ENCODE assay signal across 9 cellular contexts in genomic region chr17:36849871-36850348, GRCh38.
DNase-seq lines count a peak whose midpoint lies in the region; ATAC-seq lines count a peak whose summit lies in the region.
"Had no signal": no experiment of that assay in that cellular context is flagged by ENCODE, and none has a peak within 500 bp of the region (broad histone marks: within the 10 kb centered on the region; RNA-seq: fewer than 3 reads in every experiment).

No MANE protein-coding gene starts in this region.

- no peaks in the 10 kb centered on the region for H3K9me3 Mint-ChIP-seq in activated naive CD8-positive, alpha-beta T cell (ENCODE audit: low read depth)
- H3K9me3 Mint-ChIP-seq: neural crest cell had no signal

- peak overlapping the region; percentile 70 for H3K27ac Mint-ChIP-seq in activated naive CD8-positive, alpha-beta T cell

- no peaks in the 10 kb centered on the region for H3K36me3 Mint-ChIP-seq in activated naive CD8-positive, alpha-beta T cell

- ATAC-seq in HG03159 (IDR thresholded peaks at IDR 0.05; ENCODE audit: unreplicated experiment) (no peak), HG02884 (IDR thresholded peaks at IDR 0.05; ENCODE audit: unreplicated experiment) (no peak)

- H3K27me3 ChIP-seq in MG63 = no peaks in the 10 kb centered on the region

- no peaks in the 10 kb centered on the region for H3K9me3 ChIP-seq in MG63

- no peaks in the 10 kb centered on the region for H3K36me3 ChIP-seq in MG63

- peaks cover 7% of the 10 kb centered on the region for H3K4me1 Mint-ChIP-seq in activated naive CD8-positive, alpha-beta T cell (ENCODE audit: low read depth)

- H3K27me3 Mint-ChIP-seq in activated naive CD8-positive, alpha-beta T cell = peaks cover 1% of the 10 kb centered on the region

- DNase-seq in EL (peak; percentile 89), MG63 (peak; percentile 33), pulmonary artery endothelial cell (ENCODE audit: low read depth, low spot score) (peak; percentile 11), anterior cingulate cortex (lab: John Stamatoyannopoulos, UW) (no peak), NCI-H1436 treated with DMSO at 0.1 percent for 48 hours (lab: John Stamatoyannopoulos, UW) (no peak)

- peak overlapping the region; percentile 14 for H3K4me3 Mint-ChIP-seq in activated naive CD8-positive, alpha-beta T cell
- H3K4me3 Mint-ChIP-seq: neural crest cell had no signal

- H3K4me3 ChIP-seq in MG63 = no peak overlapping the region

Comparison
In these comparisons a context has a peak if more than half of its experiments do, and no peak if none do; other contexts are left out.
1. DNase-seq: peak in EL (single experiment), MG63 (single experiment) and pulmonary artery endothelial cell (single experiment); none in anterior cingulate cortex (0 of 58) and NCI-H1436 treated with DMSO at 0.1 percent for 48 hours (single experiment).